Comparison of ENCODE assay signal across 8 cellular contexts in the genomic region with DNA sequence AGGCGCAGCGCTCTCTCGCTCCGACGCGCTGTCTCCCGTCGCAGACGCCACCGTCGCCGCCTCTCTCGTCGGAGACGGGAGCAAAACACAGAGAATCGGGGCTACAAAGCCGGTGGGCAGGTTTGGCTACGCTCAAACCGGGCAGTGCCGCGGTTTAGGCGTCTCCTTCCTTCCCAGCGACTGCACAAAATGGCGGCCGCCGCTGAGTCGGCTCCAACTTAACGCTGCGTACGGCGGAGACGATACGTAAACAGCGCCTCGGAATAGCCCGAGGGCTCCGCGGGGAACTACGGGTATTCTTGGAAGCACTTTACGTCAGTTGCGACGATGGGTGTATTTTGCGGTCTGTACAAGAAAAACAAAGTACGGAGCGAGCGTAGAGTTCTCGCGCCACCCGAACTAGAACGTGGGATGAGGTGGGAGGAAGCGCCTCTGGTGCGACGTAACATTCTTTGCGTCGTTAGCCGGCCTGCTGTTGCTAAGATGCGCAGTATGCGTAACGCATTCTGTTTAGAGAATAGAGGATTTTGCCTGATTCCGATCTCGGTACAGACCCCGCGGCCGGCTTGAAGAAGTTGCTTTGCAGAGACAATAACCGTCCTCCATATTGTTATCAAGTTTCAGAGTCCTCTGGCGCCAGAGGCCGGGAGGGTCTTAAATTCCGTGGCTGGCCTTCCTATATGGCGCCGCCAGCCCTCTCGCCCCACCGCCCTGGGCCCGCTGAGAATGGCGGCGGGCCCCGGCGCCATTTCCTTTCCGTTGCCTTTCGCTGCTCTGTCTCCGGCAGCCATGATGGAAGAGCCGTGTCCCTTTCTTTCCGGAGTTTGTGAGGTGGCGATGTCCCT. TPM values are rescaled to one million over a fixed set of nuclear protein-coding genes. Genes with fewer than 3 reads are reported as not detected.
DNase-seq lines count a peak whose midpoint lies in the region; ATAC-seq, FAIRE-seq and TF ChIP-seq lines count a peak whose summit lies in the region.

A gene (minus strand): TSS at position 194 of the 845 bp plus-strand sequence.

- H3K9me3 ChIP-seq in small intestine (ENCODE audit: control insufficient read depth, low read depth), result no peaks in the 10 kb centered on the region

- TF ChIP-seq CTCF in AG04449 (IDR thresholded peaks at IDR 0.05; ENCODE audit: insufficient read depth, low read length, missing control alignments) (no peak), WI38 (IDR thresholded peaks at IDR 0.05; ENCODE audit: low read depth, low read length) (no peak), bronchial epithelial cell (IDR thresholded peaks at IDR 0.05; ENCODE audit: insufficient read depth, low read length, severe bottlenecking) (no peak)

- H3K27ac ChIP-seq in small intestine (ENCODE audit: low read depth in 1 of 2, low read length in 1 of 2), result peak within 1 kb of the TSS; percentile 99 to 100

- H3K4me1 ChIP-seq in small intestine (ENCODE audit: control insufficient read depth in 2 of 2, insufficient read depth in 1 of 2, low read depth in 1 of 2, low read length in 1 of 2), result peaks cover 0 to 10% of the 10 kb centered on the region in 2 donors

- WGBS in small intestine, 3 donors, result 0 to 3% (median 0%) methylated on average over 83 of the region's 83 CpGs

- CTCF ChIA-PET in AG04449 (lab: Yijun Ruan, JAX), result no interaction called here

- no peak for FAIRE-seq in bronchial epithelial cell (lab: Jason Lieb, UNC)
- FAIRE-seq in small intestine (lab: Jason Lieb, UNC), result no peak

- peak; percentile 82 for DNase-seq in AG04449 (ENCODE audit: low read depth, low spot score)
- peak; percentile 96 for DNase-seq in NCI-H2227 treated with DMSO at 0.1 percent for 48 hours (lab: John Stamatoyannopoulos, UW)
- peak; percentile 92 for DNase-seq in bronchial epithelial cell (ENCODE audit: low read depth)
- peak; percentile 93 for DNase-seq in iPS-NIHi11 (ENCODE audit: low spot score)
- DNase-seq in small intestine, result peak; percentile 98

- H3K4me3 ChIP-seq in AG04449 (ENCODE audit: low read depth, low read length) (peak within 1 kb of the TSS; percentile 91), WI38 (ENCODE audit: low read depth, low read length) (peak within 1 kb of the TSS; percentile 82), bronchial epithelial cell (ENCODE audit: low read depth, low read length) (peak within 1 kb of the TSS; percentile 89), small intestine (ENCODE audit: low read depth in 1 of 2, low read length in 2 of 2) (peak within 1 kb of the TSS; percentile 76 to 100)

- ATAC-seq in GM18907 (IDR thresholded peaks at IDR 0.05; ENCODE audit: unreplicated experiment) (peak; percentile 87), HG03159 (IDR thresholded peaks at IDR 0.05; ENCODE audit: unreplicated experiment) (peak; percentile 84)

- H3K36me3 ChIP-seq in bronchial epithelial cell (ENCODE audit: control insufficient read depth, insufficient read depth, low read length), result peaks cover 2% of the 10 kb centered on the region
- H3K36me3 ChIP-seq in small intestine (ENCODE audit: control insufficient read depth in 2 of 2, insufficient read depth in 2 of 2, low read length in 2 of 2), result peaks cover 0 to 5% of the 10 kb centered on the region in 2 donors

- H3K27me3 ChIP-seq in bronchial epithelial cell (ENCODE audit: control insufficient read depth, insufficient read depth, low read length) (no peaks in the 10 kb centered on the region), small intestine (ENCODE audit: control insufficient read depth in 2 of 2, insufficient read depth in 2 of 2, low read length in 2 of 2) (no peaks in the 10 kb centered on the region)

- POLR2A ChIA-PET in AG04449 (lab: Yijun Ruan, JAX), result no interaction called here

RNA-seq across cellular contexts. Expression of the gene that starts here (rescaled TPM):
- 498 and 521 TPM in 2 replicates for total RNA-seq in bronchial epithelial cell
- polyA plus RNA-seq in small intestine, result 100 to 1,000 TPM in 2 of 3 donors, 10 to 100 TPM in 1; 72.4 to 104 (median 104) TPM

Comparison
In these comparisons a context has a peak if more than half of its experiments do, and no peak if none do; other contexts are left out.
1. Peak in every context shown above with its lines: DNase-seq, ATAC-seq, H3K4me3 ChIP-seq and H3K27ac ChIP-seq.